Comparison of ENCODE assay signal across 8 cellular contexts in genomic region chr10:22253578-22253882, GRCh38. TPM values are rescaled to one million over a fixed set of nuclear protein-coding genes. Genes with fewer than 3 reads are reported as not detected.
A peak's percentile ranks its signal among the peaks of the same experiment; 100 is the strongest.
DNase-seq lines count a peak whose midpoint lies in the region; ATAC-seq and TF ChIP-seq lines count a peak whose summit lies in the region.

No MANE protein-coding gene starts in this region.

- ATAC-seq in gastroesophageal sphincter (peak; percentile 8), HG03139 (IDR thresholded peaks at IDR 0.05; ENCODE audit: unreplicated experiment) (no peak), HG03520 (IDR thresholded peaks at IDR 0.05; ENCODE audit: unreplicated experiment) (no peak)

- H3K9me3 ChIP-seq in gastroesophageal sphincter = no peaks in the 10 kb centered on the region
- no peaks in the 10 kb centered on the region for H3K9me3 ChIP-seq in ovary

- TF ChIP-seq EP300 in gastroesophageal sphincter (IDR thresholded peaks at IDR 0.05) (no peak), ovary (IDR thresholded peaks at IDR 0.05) (no peak)

- H3K4me3 ChIP-seq in gastroesophageal sphincter (peak overlapping the region; percentile 39 to 84), ovary (peak overlapping the region; percentile 62)

- TF ChIP-seq CTCF in gastroesophageal sphincter (IDR thresholded peaks at IDR 0.05) (no peak), ovary (IDR thresholded peaks at IDR 0.05) (no peak)

- H3K27me3 ChIP-seq in gastroesophageal sphincter = no peaks in the 10 kb centered on the region
- H3K27me3 ChIP-seq in ovary = no peaks in the 10 kb centered on the region

- H3K36me3 ChIP-seq in gastroesophageal sphincter (no peaks in the 10 kb centered on the region), ovary (no peaks in the 10 kb centered on the region)

- DNase-seq in ELF-1 (ENCODE audit: low read depth, low spot score) (peak; percentile 51), activated T-cell treated with anti-CD3 and anti-CD28 coated beads for 4 hours (peak; percentile 24), ovary (peak in 3 of 5 donors; percentile 49 to 70 (median 50)), GM19240 (ENCODE audit: insufficient read length, low spot score) (no peak), GF-D8 (lab: John Stamatoyannopoulos, UW) (no peak)

- TF ChIP-seq POLR2A in gastroesophageal sphincter (IDR thresholded peaks at IDR 0.05) (no peak), ovary (IDR thresholded peaks at IDR 0.05) (no peak)

- WGBS in gastroesophageal sphincter (ENCODE audit: low coverage in 1 of 2), 2 donors = 80% methylated on average over 6 of the region's 24 CpGs; no CpG with 5 or more reads in 1 of the 2 donors
- 59 to 80% (median 67%) methylated on average over 24 of the region's 24 CpGs for WGBS in ovary, 3 donors

- H3K27ac ChIP-seq in gastroesophageal sphincter = peak overlapping the region; percentile 82 to 96 (median 94)
- peak overlapping the region; percentile 91 to 99 for H3K27ac ChIP-seq in ovary

- intact Hi-C loops in ovary (cut with DNase I) = loop anchor here (2.0 to 10.0 kb wide), 5 partner anchors 61 to 184 kb away; partner anchors contain the start of genes COMMD3 (in 2 of the 4) and BMI1 (in 1 of the 4)

- peaks cover 0 to 27% (median 0%) of the 10 kb centered on the region in 3 donors for H3K4me1 ChIP-seq in gastroesophageal sphincter
- no peaks in the 10 kb centered on the region for H3K4me1 ChIP-seq in ovary (ENCODE audit: insufficient read depth)

RNA-seq across cellular contexts. Expression of gene EBLN1, which starts 35.7 kb away (rescaled TPM):
- not detected for total RNA-seq in gastroesophageal sphincter
- not detected for total RNA-seq in ovary
- not detected for polyA plus RNA-seq in ovary

Comparison
In these comparisons a context has a peak if more than half of its experiments do, and no peak if none do; other contexts are left out.
1. DNase-seq: peak in ELF-1 (single experiment), activated T-cell treated with anti-CD3 and anti-CD28 coated beads for 4 hours (single experiment) and ovary (3 of 5); none in GM19240 (single experiment) and GF-D8 (single experiment).